In genomic region chr7:1298051-1298937, GRCh38 we compare ENCODE assay signal across 1 cellular context.
TF ChIP-seq lines count a peak whose summit lies in the region.

No MANE protein-coding gene starts in this region.

TF ChIP-seq in SK-N-SH, 30 proteins besides CTCF, POLR2A, EP300 and RAD21 (continued from another document):
- TF ChIP-seq SIN3A (IDR thresholded peaks at IDR 0.05; ENCODE audit: borderline replicate concordance, low read depth, low read length) = no peak
- TF ChIP-seq USF1 (IDR thresholded peaks at IDR 0.05; ENCODE audit: borderline replicate concordance, low read depth) = no peak
- no peak for TF ChIP-seq RFX5 (IDR thresholded peaks at IDR 0.05; ENCODE audit: low read length)
- TF ChIP-seq GATA2 (CRISPR knock-in tag; IDR thresholded peaks at IDR 0.05) = no peak
- TF ChIP-seq MEF2A (IDR thresholded peaks at IDR 0.05; ENCODE audit: borderline replicate concordance, low read depth) = no peak
- no peak for TF ChIP-seq MAX (IDR thresholded peaks at IDR 0.05; ENCODE audit: low read depth)
- TF ChIP-seq IRF3 (IDR thresholded peaks at IDR 0.05; ENCODE audit: low read depth, low read length) = no peak
